In the genomic region with DNA sequence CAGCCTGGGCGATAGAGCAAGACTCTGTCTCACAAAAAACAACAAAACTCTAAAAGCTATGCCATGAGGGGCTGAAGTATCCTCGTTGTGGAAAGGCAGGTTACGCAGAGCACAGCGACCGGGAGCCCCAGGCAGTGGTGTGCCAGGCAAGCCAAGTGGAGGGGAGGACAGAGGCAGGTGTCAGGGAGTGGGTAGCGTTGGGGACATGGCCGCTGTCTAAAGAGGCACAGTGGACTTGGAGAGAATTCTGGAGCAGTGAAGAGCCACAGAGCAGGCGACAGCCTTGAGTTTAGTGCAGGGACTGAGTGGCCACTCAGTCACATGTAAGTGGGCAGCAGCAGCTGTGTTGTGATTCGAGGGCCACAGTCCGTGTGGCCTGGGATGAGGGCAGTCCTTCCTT, we compare ENCODE assay signal across 27 cellular contexts.
A peak's percentile ranks its signal among the peaks of the same experiment; 100 is the strongest.
DNase-seq lines count a peak whose midpoint lies in the region; ATAC-seq, FAIRE-seq and TF ChIP-seq lines count a peak whose summit lies in the region.
"Had no signal": no experiment of that assay in that cellular context is flagged by ENCODE, and none has a peak within 500 bp of the region (broad histone marks: within the 10 kb centered on the region; RNA-seq: fewer than 3 reads in every experiment).

No MANE protein-coding gene starts in this region.

- H3K27me3 Mint-ChIP-seq in activated naive CD8-positive, alpha-beta T cell treated with anti-CD3 and anti-CD28 coated beads for 36 hours, result no peaks in the 10 kb centered on the region
- H3K27me3 Mint-ChIP-seq in activated naive CD8-positive, alpha-beta T cell treated with anti-CD3 and anti-CD28 coated beads, Interleukin-2, amount 50 U/mL, for 24 hours, result no peaks in the 10 kb centered on the region
- no peaks in the 10 kb centered on the region for H3K27me3 Mint-ChIP-seq in WTC11 (ENCODE audit: low read depth)
- H3K27me3 Mint-ChIP-seq in naive thymus-derived CD8-positive, alpha-beta T cell, result no peaks in the 10 kb centered on the region
- H3K27me3 Mint-ChIP-seq: CD4-positive, alpha-beta T cell; CD8-positive, alpha-beta memory T cell had no signal

- H3K9me3 ChIP-seq in mucosa of descending colon, result no peaks in the 10 kb centered on the region
- H3K9me3 ChIP-seq: A549, BE2C had no signal

- peaks cover 17% of the 10 kb centered on the region for H3K4me1 Mint-ChIP-seq in activated naive CD8-positive, alpha-beta T cell treated with anti-CD3 and anti-CD28 coated beads for 36 hours
- H3K4me1 Mint-ChIP-seq in activated naive CD8-positive, alpha-beta T cell treated with anti-CD3 and anti-CD28 coated beads, Interleukin-2, amount 50 U/mL, for 24 hours, result peaks cover 23% of the 10 kb centered on the region
- H3K4me1 Mint-ChIP-seq in WTC11, result peaks cover 55% of the 10 kb centered on the region
- H3K4me1 Mint-ChIP-seq in naive thymus-derived CD8-positive, alpha-beta T cell, result peaks cover 20 to 28% (median 24%) of the 10 kb centered on the region in 4 donors

- DNase-seq in activated naive CD8-positive, alpha-beta T cell treated with anti-CD3 and anti-CD28 coated beads for 36 hours, result no peak
- DNase-seq in activated naive CD8-positive, alpha-beta T cell treated with anti-CD3 and anti-CD28 coated beads, Interleukin-2, amount 50 U/mL, for 24 hours, result no peak
- DNase-seq in WTC11 (ENCODE audit: low spot score) (no peak), omental fat pad (ENCODE audit: low spot score) (no peak), mucosa of descending colon (no peak), urothelium cell line (ENCODE audit: low spot score) (no peak), NCI-H1092 (lab: John Stamatoyannopoulos, UW) (no peak)
- DNase-seq in naive thymus-derived CD8-positive, alpha-beta T cell, result no peak
- DNase-seq: 8988T; ACHN; AML-193; BE2C; CD4-positive, alpha-beta T cell; CD8-positive, alpha-beta memory T cell; DMS 273 treated with DMSO at 0.1 percent for 48 hours; DMS79; EL; GDM1; HCEC 1CT had no signal

- no peaks in the 10 kb centered on the region for H3K36me3 ChIP-seq in mucosa of descending colon (ENCODE audit: low read depth)
- H3K36me3 ChIP-seq: BE2C; BLaER1 treated with 17β-estradiol and CSF1 and Interleukin-3, amounts not matched to agents 10 nM and 100 nM had no signal

- CTCF ChIA-PET in WTC11 (lab: Charles Lee), result no interaction called here

- POLR2A ChIA-PET in WTC11 (lab: Charles Lee), result no interaction called here
- POLR2A ChIA-PET in naive thymus-derived CD8-positive, alpha-beta T cell (lab: Charles Lee), result no interaction called here

- ATAC-seq in activated naive CD8-positive, alpha-beta T cell treated with anti-CD3 and anti-CD28 coated beads, Interleukin-2, amount 50 U/mL, for 24 hours, result no peak
- no peak for ATAC-seq in WTC11
- no peak for ATAC-seq in naive thymus-derived CD8-positive, alpha-beta T cell
- ATAC-seq in omental fat pad (ENCODE audit: low FRiP score), result peak; percentile 29
- ATAC-seq in mucosa of descending colon, result no peak
- ATAC-seq: A549, GM12878, GM23338 had no signal

- no peak overlapping the region for H3K4me3 Mint-ChIP-seq in activated naive CD8-positive, alpha-beta T cell treated with anti-CD3 and anti-CD28 coated beads for 36 hours
- H3K4me3 Mint-ChIP-seq in activated naive CD8-positive, alpha-beta T cell treated with anti-CD3 and anti-CD28 coated beads, Interleukin-2, amount 50 U/mL, for 24 hours, result no peak overlapping the region
- no peak overlapping the region for H3K4me3 Mint-ChIP-seq in WTC11
- H3K4me3 Mint-ChIP-seq in naive thymus-derived CD8-positive, alpha-beta T cell, result no peak overlapping the region
- H3K4me3 Mint-ChIP-seq: CD14-positive monocyte; CD4-positive, alpha-beta T cell; CD8-positive, alpha-beta memory T cell; GM23338 had no signal

- H3K4me3 ChIP-seq in mucosa of descending colon, result no peak overlapping the region
- H3K4me3 ChIP-seq: A549; BLaER1 treated with 17β-estradiol and CSF1 and Interleukin-3, amounts not matched to agents 10 nM and 100 nM; GM12878; GM23338 had no signal

- intact Hi-C loops in mucosa of descending colon (cut with DNase I, micrococcal nuclease), result no loop called here

- H3K4me1 ChIP-seq in mucosa of descending colon (ENCODE audit: low read depth), result no peaks in the 10 kb centered on the region
- H3K4me1 ChIP-seq: A549, BE2C had no signal

- TF ChIP-seq CTCF in WTC11 (IDR thresholded peaks at IDR 0.05) (no peak), omental fat pad (IDR thresholded peaks at IDR 0.05) (no peak), mucosa of descending colon (IDR thresholded peaks at IDR 0.05) (no peak)

- H3K36me3 Mint-ChIP-seq in activated naive CD8-positive, alpha-beta T cell treated with anti-CD3 and anti-CD28 coated beads for 36 hours, result no peaks in the 10 kb centered on the region
- no peaks in the 10 kb centered on the region for H3K36me3 Mint-ChIP-seq in activated naive CD8-positive, alpha-beta T cell treated with anti-CD3 and anti-CD28 coated beads, Interleukin-2, amount 50 U/mL, for 24 hours (ENCODE audit: low read depth)
- H3K36me3 Mint-ChIP-seq in WTC11, result no peaks in the 10 kb centered on the region
- H3K36me3 Mint-ChIP-seq in naive thymus-derived CD8-positive, alpha-beta T cell, result no peaks in the 10 kb centered on the region
- H3K36me3 Mint-ChIP-seq: CD14-positive monocyte; CD8-positive, alpha-beta memory T cell had no signal

- H3K27ac Mint-ChIP-seq in activated naive CD8-positive, alpha-beta T cell treated with anti-CD3 and anti-CD28 coated beads for 36 hours, result peak overlapping the region; percentile 44
- no peak overlapping the region for H3K27ac Mint-ChIP-seq in activated naive CD8-positive, alpha-beta T cell treated with anti-CD3 and anti-CD28 coated beads, Interleukin-2, amount 50 U/mL, for 24 hours
- H3K27ac Mint-ChIP-seq in WTC11, result peak overlapping the region; percentile 20; the same call in 1 of the 2 replicates
- H3K27ac Mint-ChIP-seq in naive thymus-derived CD8-positive, alpha-beta T cell, result peak overlapping the region in 6 of 10 donors; percentile 25 to 75 (median 46)
- H3K27ac Mint-ChIP-seq: CD4-positive, alpha-beta T cell; GM23338 had no signal

- FAIRE-seq in urothelium cell line (lab: Jason Lieb, UNC), result no peak
- FAIRE-seq: A549, D721Med, GM12878, GM18507, H54 had no signal

- H3K9me3 Mint-ChIP-seq in activated naive CD8-positive, alpha-beta T cell treated with anti-CD3 and anti-CD28 coated beads for 36 hours, result no peaks in the 10 kb centered on the region
- no peaks in the 10 kb centered on the region for H3K9me3 Mint-ChIP-seq in activated naive CD8-positive, alpha-beta T cell treated with anti-CD3 and anti-CD28 coated beads, Interleukin-2, amount 50 U/mL, for 24 hours
- H3K9me3 Mint-ChIP-seq in WTC11, result no peaks in the 10 kb centered on the region; the same call in 1 of the 2 replicates
- H3K9me3 Mint-ChIP-seq in naive thymus-derived CD8-positive, alpha-beta T cell, result no peaks in the 10 kb centered on the region
- H3K9me3 Mint-ChIP-seq: CD4-positive, alpha-beta T cell; CD8-positive, alpha-beta memory T cell; GM23338 had no signal

TF ChIP-seq in WTC11, 78 proteins besides CTCF, POLR2A, EP300 and RAD21:
- no peak for TF ChIP-seq ELF4 (CRISPR knock-in tag; IDR thresholded peaks at IDR 0.05; ENCODE audit: low read depth)
